In genomic region chr11:45848654-45849081, GRCh38 we compare ENCODE assay signal across 8 cellular contexts. TPM values are rescaled to one million over a fixed set of nuclear protein-coding genes. Genes with fewer than 3 reads are reported as not detected.
A peak's percentile ranks its signal among the peaks of the same experiment; 100 is the strongest.
DNase-seq lines count a peak whose midpoint lies in the region; ATAC-seq and TF ChIP-seq lines count a peak whose summit lies in the region.

No MANE protein-coding gene starts in this region.

- TF ChIP-seq CTCF in OCI-LY1 (IDR thresholded peaks at IDR 0.05; ENCODE audit: low read length) (no peak), esophagus muscularis mucosa (IDR thresholded peaks at IDR 0.05) (no peak), WERI-Rb-1 (IDR thresholded peaks at IDR 0.05; ENCODE audit: low read depth, low read length) (no peak)

- no peak overlapping the region for H3K27ac ChIP-seq in OCI-LY1 (ENCODE audit: low read depth, low read length, poor library complexity, severe bottlenecking)
- peak overlapping the region; percentile 98 to 99 (median 99) for H3K27ac ChIP-seq in esophagus muscularis mucosa (replicated peaks in 1 of 4)
- no peak overlapping the region for H3K27ac ChIP-seq in trophoblast cell (ENCODE audit: low read depth, low read length)
- H3K27ac ChIP-seq in WERI-Rb-1, result no peak overlapping the region

- H2AK5ac ChIP-seq in trophoblast cell (ENCODE audit: low read length), result no peak overlapping the region

- H3K36me3 ChIP-seq in OCI-LY1 (ENCODE audit: insufficient read depth, low read length) (peaks cover 4% of the 10 kb centered on the region; the same call in 1 of the 2 replicates), esophagus muscularis mucosa (peaks cover 0 to 5% (median 0%) of the 10 kb centered on the region in 4 donors), trophoblast cell (ENCODE audit: control insufficient read depth in 1 of 2, insufficient read depth in 2 of 2, low read length in 2 of 2) (no peaks in the 10 kb centered on the region), WERI-Rb-1 (peaks cover 2% of the 10 kb centered on the region; the same call in 1 of the 2 replicates)

- no peaks in the 10 kb centered on the region for H3K27me3 ChIP-seq in OCI-LY1 (ENCODE audit: insufficient read depth, low read length)
- H3K27me3 ChIP-seq in esophagus muscularis mucosa, result no peaks in the 10 kb centered on the region
- H3K27me3 ChIP-seq in trophoblast cell (ENCODE audit: insufficient read depth, low read length), result no peaks in the 10 kb centered on the region
- H3K27me3 ChIP-seq in WERI-Rb-1 (ENCODE audit: insufficient read depth, low read depth, severe bottlenecking), result no peaks in the 10 kb centered on the region

- ATAC-seq in GM21825 (IDR thresholded peaks at IDR 0.05; ENCODE audit: unreplicated experiment) (no peak), GM18867 (IDR thresholded peaks at IDR 0.05; ENCODE audit: unreplicated experiment) (no peak)

- no peak overlapping the region for H3K18ac ChIP-seq in trophoblast cell (ENCODE audit: low read length)

- no peak overlapping the region for H2BK120ac ChIP-seq in trophoblast cell (ENCODE audit: insufficient read depth, low read length, poor library complexity)

- H3K79me2 ChIP-seq in OCI-LY1 (ENCODE audit: insufficient read depth, low read length) (peaks cover 39% of the 10 kb centered on the region), trophoblast cell (ENCODE audit: control insufficient read depth, insufficient read depth, low read length, poor library complexity) (peaks cover 4% of the 10 kb centered on the region)

- no peak overlapping the region for H2BK12ac ChIP-seq in trophoblast cell (ENCODE audit: low read length)

- H3K79me1 ChIP-seq in trophoblast cell (ENCODE audit: low read length), result peaks cover 5% of the 10 kb centered on the region

- no peak overlapping the region for H4K8ac ChIP-seq in trophoblast cell (ENCODE audit: low read depth, low read length)

- 57% methylated on average over 8 of the region's 8 CpGs for WGBS in esophagus muscularis mucosa
- no CpG with 5 or more reads among the region's 8 CpGs for WGBS in trophoblast cell (ENCODE audit: extremely low coverage, insufficient coverage, insufficient read length)

- H3K4me1 ChIP-seq in OCI-LY1 (ENCODE audit: insufficient read depth, low read length, severe bottlenecking), result peaks cover 39% of the 10 kb centered on the region
- peaks cover 63 to 73% (median 68%) of the 10 kb centered on the region in 4 donors for H3K4me1 ChIP-seq in esophagus muscularis mucosa
- H3K4me1 ChIP-seq in trophoblast cell (ENCODE audit: control insufficient read depth in 1 of 2, insufficient read depth in 2 of 2, low read length in 2 of 2), result peaks cover 5 to 8% of the 10 kb centered on the region in 2 experiments

- H2AFZ ChIP-seq in OCI-LY1 (ENCODE audit: low read length) (no peak overlapping the region), trophoblast cell (ENCODE audit: insufficient read depth, low read length, poor library complexity) (no peak overlapping the region)

- H2BK5ac ChIP-seq in trophoblast cell (ENCODE audit: low read depth, low read length, poor library complexity), result no peak overlapping the region

- H4K20me1 ChIP-seq in OCI-LY1 (ENCODE audit: insufficient read depth, low read length), result 0 out of 2 replicates have a peak, but pooled peaks cover 2% of the 10 kb centered on the region

- H3K9me3 ChIP-seq in OCI-LY1 (ENCODE audit: low read length) (no peaks in the 10 kb centered on the region), esophagus muscularis mucosa (no peaks in the 10 kb centered on the region), trophoblast cell (ENCODE audit: insufficient read depth, low read depth, low read length) (peaks cover 3% of the 10 kb centered on the region), WERI-Rb-1 (ENCODE audit: severe bottlenecking) (no peaks in the 10 kb centered on the region)

- H3K4ac ChIP-seq in trophoblast cell (ENCODE audit: low read depth, low read length), result no peak overlapping the region

- no peaks in the 10 kb centered on the region for H3K9me2 ChIP-seq in OCI-LY1 (ENCODE audit: low read depth, low read length)

- H3K4me2 ChIP-seq in OCI-LY1 (ENCODE audit: low read length) (peak overlapping the region; percentile 69), trophoblast cell (ENCODE audit: low read length) (peak overlapping the region; percentile 67)

- peak overlapping the region; percentile 79 for H3K9ac ChIP-seq in OCI-LY1 (ENCODE audit: low read length)
- H3K9ac ChIP-seq in trophoblast cell (ENCODE audit: low read length), result peak overlapping the region; percentile 72

- H4K91ac ChIP-seq in trophoblast cell (ENCODE audit: low read depth, low read length), result no peak overlapping the region

- no peak overlapping the region for H4K12ac ChIP-seq in trophoblast cell (ENCODE audit: low read depth, low read length)

- H3K4me3 ChIP-seq in OCI-LY1 (ENCODE audit: low read depth, low read length, poor library complexity, severe bottlenecking) (peak overlapping the region; percentile 84), esophagus muscularis mucosa (peak overlapping the region; percentile 86 to 98 (median 88)), trophoblast cell (ENCODE audit: low read depth, low read length) (no peak overlapping the region), WERI-Rb-1 (ENCODE audit: low read depth, low read length) (no peak overlapping the region)

- H3K23ac ChIP-seq in trophoblast cell (ENCODE audit: low read length), result no peak overlapping the region

- H3K14ac ChIP-seq in trophoblast cell (ENCODE audit: low read length), result no peak overlapping the region

- TF ChIP-seq EP300 in esophagus muscularis mucosa (IDR thresholded peaks at IDR 0.05), result no peak

- H3F3A ChIP-seq in OCI-LY1 (ENCODE audit: insufficient read depth, low read length), result no peaks in the 10 kb centered on the region

- peak; percentile 48 for DNase-seq in COLO668 (lab: John Stamatoyannopoulos, UW; ENCODE audit: unreplicated experiment)
- DNase-seq in esophagus muscularis mucosa (ENCODE audit: extremely low spot score), result no peak
- DNase-seq in trophoblast cell, result no peak
- no peak for DNase-seq in NCI-H1105 treated with DMSO at 0.1 percent for 48 hours (lab: John Stamatoyannopoulos, UW)
- no peak for DNase-seq in WERI-Rb-1

- no peak for TF ChIP-seq POLR2A in esophagus muscularis mucosa (IDR thresholded peaks at IDR 0.05; ENCODE audit: low read depth)

- intact Hi-C loops in esophagus muscularis mucosa (cut with DNase I), result no loop called here

RNA-seq across cellular contexts. Expression of gene CRY2, which starts 1.4 kb away (rescaled TPM):
- 10 to 100 TPM; 32.0 to 57.6 (median 49.7) TPM for total RNA-seq in esophagus muscularis mucosa
- 7.8 and 8.1 TPM in 2 replicates for polyA plus RNA-seq in trophoblast cell (2013)

RNA-seq across cellular contexts. Expression of gene MAPK8IP1, which starts 36.8 kb away (rescaled TPM):
- 10 to 100 TPM in 3 of 4 donors, 1 to 10 TPM in 1; 7.5 to 20.6 (median 16.1) TPM for total RNA-seq in esophagus muscularis mucosa
- polyA plus RNA-seq in trophoblast cell (2013), result 7.4 and 8.1 TPM in 2 replicates

RNA-seq across cellular contexts. Expression of gene SLC35C1, which starts 43.7 kb away (rescaled TPM):
- total RNA-seq in esophagus muscularis mucosa, result 10 to 100 TPM in 3 of 4 donors, 1 to 10 TPM in 1; 9.6 to 18.0 (median 13.1) TPM
- 11.4 and 11.5 TPM in 2 replicates for polyA plus RNA-seq in trophoblast cell (2013)

RNA-seq across cellular contexts. Expression of gene FREY1, which starts 58.4 kb away (rescaled TPM):
- total RNA-seq in esophagus muscularis mucosa, result 1 to 10 TPM in 3 of 4 donors, under 1 TPM in 1; 0.65 to 3.7 (median 1.4) TPM
- polyA plus RNA-seq in trophoblast cell (2013), result 0.40 and 0.43 TPM in 2 replicates

Comparison
In these comparisons a context has a peak if more than half of its experiments do, and no peak if none do; other contexts are left out.
1. H3K27ac ChIP-seq: peak in esophagus muscularis mucosa (4 of 4); none in OCI-LY1 (single experiment), trophoblast cell (single experiment) and WERI-Rb-1 (single experiment).
2. H3K4me3 ChIP-seq: peak in OCI-LY1 (single experiment) and esophagus muscularis mucosa (4 of 4); none in trophoblast cell (single experiment) and WERI-Rb-1 (single experiment).